ENCODE assay signal across 8 cellular contexts in the genomic region with DNA sequence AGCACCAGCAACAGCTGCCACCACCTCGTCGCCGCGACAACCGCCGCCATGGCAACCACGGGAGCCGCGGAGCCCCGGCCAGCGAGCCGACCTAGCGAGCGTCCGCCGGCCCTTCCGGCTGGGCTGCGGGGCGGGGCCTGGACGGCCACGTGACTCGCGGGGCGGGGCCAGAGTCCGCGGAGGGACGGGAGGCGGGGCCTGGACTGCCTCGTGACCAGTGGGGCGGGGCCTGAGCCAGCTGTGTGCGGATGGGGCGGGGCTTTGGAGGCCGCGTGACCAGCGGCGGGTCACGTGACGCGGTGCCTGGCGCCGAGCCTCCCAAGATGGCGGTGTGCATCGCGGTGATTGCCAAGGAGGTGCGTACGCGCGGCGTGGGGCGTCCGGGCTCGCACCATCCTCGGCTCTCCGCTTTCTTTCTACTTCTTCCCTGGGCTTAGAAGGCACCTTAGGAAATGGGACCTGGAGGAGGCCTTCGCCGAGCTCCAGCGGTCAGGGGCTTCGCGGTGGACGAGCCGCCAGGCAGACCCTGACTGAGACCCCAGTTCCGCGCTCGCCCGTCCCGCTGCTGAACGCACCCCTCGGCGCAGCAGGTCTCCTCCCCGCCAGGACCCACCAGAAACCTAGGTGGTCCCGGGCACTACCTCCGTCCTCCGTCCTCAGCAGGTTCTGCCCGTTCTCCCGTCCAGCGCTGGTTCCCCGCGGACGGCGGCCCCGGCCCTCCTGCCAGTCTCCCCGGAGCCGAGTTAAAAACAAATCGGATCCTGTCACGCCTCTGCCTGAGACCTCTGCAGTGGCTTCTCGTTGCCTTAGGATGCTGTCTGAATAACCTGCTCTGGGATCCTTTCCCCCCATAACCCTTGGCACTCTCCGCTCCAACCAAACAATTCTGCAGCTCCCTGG. TPM values are rescaled to one million over a fixed set of nuclear protein-coding genes. Genes with fewer than 3 reads are reported as not detected.
DNase-seq lines count a peak whose midpoint lies in the region; ATAC-seq and TF ChIP-seq lines count a peak whose summit lies in the region.

A gene with protein sequence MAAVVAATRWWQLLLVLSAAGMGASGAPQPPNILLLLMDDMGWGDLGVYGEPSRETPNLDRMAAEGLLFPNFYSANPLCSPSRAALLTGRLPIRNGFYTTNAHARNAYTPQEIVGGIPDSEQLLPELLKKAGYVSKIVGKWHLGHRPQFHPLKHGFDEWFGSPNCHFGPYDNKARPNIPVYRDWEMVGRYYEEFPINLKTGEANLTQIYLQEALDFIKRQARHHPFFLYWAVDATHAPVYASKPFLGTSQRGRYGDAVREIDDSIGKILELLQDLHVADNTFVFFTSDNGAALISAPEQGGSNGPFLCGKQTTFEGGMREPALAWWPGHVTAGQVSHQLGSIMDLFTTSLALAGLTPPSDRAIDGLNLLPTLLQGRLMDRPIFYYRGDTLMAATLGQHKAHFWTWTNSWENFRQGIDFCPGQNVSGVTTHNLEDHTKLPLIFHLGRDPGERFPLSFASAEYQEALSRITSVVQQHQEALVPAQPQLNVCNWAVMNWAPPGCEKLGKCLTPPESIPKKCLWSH (minus strand): TSS at position 120 of the 900 bp plus-strand sequence. CDS start 70 bp downstream, at position 50.
A gene with protein sequence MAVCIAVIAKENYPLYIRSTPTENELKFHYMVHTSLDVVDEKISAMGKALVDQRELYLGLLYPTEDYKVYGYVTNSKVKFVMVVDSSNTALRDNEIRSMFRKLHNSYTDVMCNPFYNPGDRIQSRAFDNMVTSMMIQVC (plus strand): TSS at position 300 of the 900 bp plus-strand sequence. CDS start 24 bp downstream, at position 324.

- CTCF ChIA-PET in activated B cell treated with CpG ODN at 0.5 μM for 24 hours (lab: Charles Lee) = interaction anchor here (0.7 to 2.7 kb wide), 11 partner anchors 17 to 384 kb away, joined by 3 to 22 read pairs (median 7); a partner anchor contains a TSS

- H3K27me3 Mint-ChIP-seq in activated B cell treated with CpG ODN at 0.5 μM for 24 hours (no peaks in the 10 kb centered on the region), immature natural killer cell (ENCODE audit: low read depth in 3 of 3) (peaks cover 3 to 7% (median 4%) of the 10 kb centered on the region in 3 donors)

- intact Hi-C loops in activated B cell treated with CpG ODN at 0.5 μM for 24 hours (cut with micrococcal nuclease) = loop anchor here (1.0 to 5.0 kb wide), 13 partner anchors 41 to 844 kb away; a partner anchor contains a TSS

- ATAC-seq in HG03196 (IDR thresholded peaks at IDR 0.05; ENCODE audit: unreplicated experiment) (peak; percentile 75), activated B cell treated with CpG ODN at 0.5 μM for 24 hours (ENCODE audit: low read depth) (peak; percentile 88)

- H3K9me3 Mint-ChIP-seq in activated B cell treated with CpG ODN at 0.5 μM for 24 hours = no peaks in the 10 kb centered on the region
- H3K9me3 Mint-ChIP-seq in immature natural killer cell = no peaks in the 10 kb centered on the region

- TF ChIP-seq CTCF in activated B cell treated with CpG ODN at 0.5 μM for 24 hours (IDR thresholded peaks at IDR 0.05) (no peak), cardiac fibroblast (IDR thresholded peaks at IDR 0.05; ENCODE audit: low read depth, low read length) (no peak)

- POLR2A ChIA-PET in activated B cell treated with CpG ODN at 0.5 μM for 24 hours (lab: Charles Lee) = interaction anchor here (0.6 to 3.2 kb wide), 17 partner anchors 42 to 360 kb away, joined by 3 to 39 read pairs (median 5); a partner anchor contains a TSS

- peak within 1 kb of the TSS; percentile 99 for H3K4me3 ChIP-seq in cardiac fibroblast (replicated peaks in 1 of 2; ENCODE audit: low read depth in 2 of 2, low read length in 2 of 2)

- in situ Hi-C loops in GM18951 (cut with MboI; ENCODE audit: low sequenced_read_pairs, unreplicated experiment) = no loop called here

- peak within 1 kb of the TSS; percentile 86 for H3K27ac Mint-ChIP-seq in activated B cell treated with CpG ODN at 0.5 μM for 24 hours
- peak within 1 kb of the TSS; percentile 87 to 98 (median 95) for H3K27ac Mint-ChIP-seq in immature natural killer cell

- H3K4me1 Mint-ChIP-seq in activated B cell treated with CpG ODN at 0.5 μM for 24 hours (peaks cover 39% of the 10 kb centered on the region), immature natural killer cell (peaks cover 33 to 41% of the 10 kb centered on the region in 2 donors)

- peak; percentile 96 for TF ChIP-seq POLR2A in GM18951 (IDR thresholded peaks at IDR 0.05; ENCODE audit: extremely low read depth, insufficient read depth, insufficient read length)

- peaks cover 37% of the 10 kb centered on the region for H3K36me3 Mint-ChIP-seq in activated B cell treated with CpG ODN at 0.5 μM for 24 hours (ENCODE audit: low read depth)
- peaks cover 0 to 9% (median 0%) of the 10 kb centered on the region in 3 donors for H3K36me3 Mint-ChIP-seq in immature natural killer cell

- H3K4me3 Mint-ChIP-seq in activated B cell treated with CpG ODN at 0.5 μM for 24 hours (peak within 1 kb of the TSS; percentile 92), immature natural killer cell (peak within 1 kb of the TSS; percentile 96 to 99 (median 99))

- DNase-seq in AG08395 (ENCODE audit: low spot score) = peak; percentile 100
- peak; percentile 95 for DNase-seq in NCI-H345 (lab: John Stamatoyannopoulos, UW)
- DNase-seq in activated B cell treated with CpG ODN at 0.5 μM for 24 hours = peak; percentile 99
- DNase-seq in cardiac fibroblast (ENCODE audit: low read depth in 2 of 2) = peak; percentile 95 to 98
- peak; percentile 99 for DNase-seq in immature natural killer cell
- peak; percentile 81 for DNase-seq in smooth muscle cell of the brain vasculature (ENCODE audit: low read depth, low spot score)

RNA-seq across cellular contexts. Expression of the first gene that starts in this region (rescaled TPM):
- total RNA-seq in activated B cell treated with CpG ODN at 0.5 μM for 24 hours = 39.9 and 48.3 TPM in 2 replicates
- polyA plus RNA-seq in immature natural killer cell = 10 to 100 TPM; 10.4 to 15.4 (median 10.9) TPM

RNA-seq across cellular contexts. Expression of the second gene that starts in this region (rescaled TPM):
- 38.7 and 54.8 TPM in 2 replicates for total RNA-seq in activated B cell treated with CpG ODN at 0.5 μM for 24 hours
- 100 to 1,000 TPM; 101 to 138 (median 113) TPM for polyA plus RNA-seq in immature natural killer cell

Comparison
In these comparisons a context has a peak if more than half of its experiments do, and no peak if none do; other contexts are left out.
1. Peak in every context shown above with its lines: DNase-seq, ATAC-seq and H3K4me3 ChIP-seq.